8 cellular contexts compared by ENCODE assay signal in genomic region chr12:120536064-120536791, GRCh38. TPM values are rescaled to one million over a fixed set of nuclear protein-coding genes. Genes with fewer than 3 reads are reported as not detected.
DNase-seq lines count a peak whose midpoint lies in the region; ATAC-seq and TF ChIP-seq lines count a peak whose summit lies in the region.

No MANE protein-coding gene starts in this region.

- no peak for DNase-seq in NT2/D1 (ENCODE audit: low read depth, low spot score)
- peak; percentile 61 for DNase-seq in colonic mucosa
- no peak for DNase-seq in CD1c-positive myeloid dendritic cell (ENCODE audit: extremely low spot score)

- TF ChIP-seq EP300 in neural cell (conservative IDR thresholded peaks at IDR 0.05; ENCODE audit: poor library complexity, severe bottlenecking): no peak

- no peaks in the 10 kb centered on the region for H3K9me2 ChIP-seq in neural cell (ENCODE audit: insufficient read depth, low read length)

- no peak overlapping the region for H2AFZ ChIP-seq in neural cell (ENCODE audit: low read depth, low read length)

- H4K20me1 ChIP-seq in BLaER1 (peaks cover 70% of the 10 kb centered on the region), neural cell (ENCODE audit: insufficient read depth) (peaks cover 16% of the 10 kb centered on the region)

- peaks cover 65% of the 10 kb centered on the region for H3K79me2 ChIP-seq in neural cell (replicated peaks; ENCODE audit: insufficient read depth, low read length)

- no peak for TF ChIP-seq RAD21 in neural cell (conservative IDR thresholded peaks at IDR 0.05)

- no peaks in the 10 kb centered on the region for H3F3A ChIP-seq in neural cell (ENCODE audit: insufficient read depth, low read length, poor library complexity, severe bottlenecking)

- H3K27me3 ChIP-seq in BLaER1: no peaks in the 10 kb centered on the region
- no peaks in the 10 kb centered on the region for H3K27me3 ChIP-seq in NT2/D1 (ENCODE audit: insufficient read depth, insufficient read length)
- H3K27me3 ChIP-seq in colonic mucosa: no peaks in the 10 kb centered on the region
- no peaks in the 10 kb centered on the region for H3K27me3 ChIP-seq in neural cell (ENCODE audit: insufficient read depth, low read depth, low read length)

- peaks cover 43% of the 10 kb centered on the region for H3K4me1 ChIP-seq in BLaER1
- peaks cover 3% of the 10 kb centered on the region for H3K4me1 ChIP-seq in NT2/D1 (ENCODE audit: insufficient read depth, insufficient read length)
- peaks cover 35% of the 10 kb centered on the region for H3K4me1 ChIP-seq in colonic mucosa

- H3K4me3 ChIP-seq in BLaER1: peak overlapping the region; percentile 95
- H3K4me3 ChIP-seq in NT2/D1 (ENCODE audit: insufficient read length, low read depth): peak overlapping the region; percentile 84
- peak overlapping the region; percentile 77 for H3K4me3 ChIP-seq in colonic mucosa
- H3K4me3 ChIP-seq in neural cell (ENCODE audit: low read length): peak overlapping the region; percentile 100

- ATAC-seq in HG02938 (IDR thresholded peaks at IDR 0.05; ENCODE audit: unreplicated experiment) (no peak), HG02885 (IDR thresholded peaks at IDR 0.05; ENCODE audit: poor library complexity, unreplicated experiment) (no peak), HG03342 (IDR thresholded peaks at IDR 0.05; ENCODE audit: unreplicated experiment) (no peak)

- no peak for TF ChIP-seq CTCF in colonic mucosa (IDR thresholded peaks at IDR 0.05)
- no peak for TF ChIP-seq CTCF in neural cell (IDR thresholded peaks at IDR 0.05; ENCODE audit: poor library complexity, severe bottlenecking)

- H3K27ac ChIP-seq in BLaER1 (0 out of 2 replicates have a peak overlapping the region, but pooled peaks have one; percentile 7), colonic mucosa (peak overlapping the region; percentile 92), neural cell (ENCODE audit: low read length) (no peak overlapping the region)

- no peaks in the 10 kb centered on the region for H3K9me3 ChIP-seq in BLaER1
- no peaks in the 10 kb centered on the region for H3K9me3 ChIP-seq in NT2/D1 (ENCODE audit: insufficient read depth, low read length)
- H3K9me3 ChIP-seq in colonic mucosa: no peaks in the 10 kb centered on the region
- H3K9me3 ChIP-seq in neural cell (ENCODE audit: low read length): no peaks in the 10 kb centered on the region

- intact Hi-C loops in colonic mucosa (cut with DNase I): no loop called here

- H3K9ac ChIP-seq in BLaER1: peak overlapping the region; percentile 97
- peak overlapping the region; percentile 65 for H3K9ac ChIP-seq in NT2/D1 (ENCODE audit: insufficient read length, low read depth)
- peak overlapping the region in 1 of 2 donors; percentile 98 for H3K9ac ChIP-seq in colonic mucosa (ENCODE audit: low read depth in 2 of 2, low read length in 2 of 2)
- peak overlapping the region; percentile 96 for H3K9ac ChIP-seq in neural cell (ENCODE audit: low read length)

- peak overlapping the region; percentile 89 for H3K4me2 ChIP-seq in BLaER1
- peak overlapping the region; percentile 94 for H3K4me2 ChIP-seq in neural cell (ENCODE audit: low read length)

- peaks cover 50% of the 10 kb centered on the region for H3K36me3 ChIP-seq in BLaER1
- H3K36me3 ChIP-seq in NT2/D1 (ENCODE audit: insufficient read depth, insufficient read length, low read length): peaks cover 49% of the 10 kb centered on the region
- no peaks in the 10 kb centered on the region for H3K36me3 ChIP-seq in colonic mucosa
- H3K36me3 ChIP-seq in neural cell (ENCODE audit: insufficient read depth, low read length): no peaks in the 10 kb centered on the region

TF ChIP-seq in neural cell, 6 proteins besides CTCF, POLR2A, EP300 and RAD21:
- TF ChIP-seq MXI1 (conservative IDR thresholded peaks at IDR 0.05; ENCODE audit: poor library complexity, severe bottlenecking) (no peak), TAF1 (IDR thresholded peaks at IDR 0.05; ENCODE audit: low read depth) (no peak), EZH2 (IDR thresholded peaks at IDR 0.05; ENCODE audit: borderline replicate concordance, insufficient read depth, low read length, poor library complexity, severe bottlenecking) (no peak), REST (IDR thresholded peaks at IDR 0.05; ENCODE audit: borderline replicate concordance) (no peak), POLR2AphosphoS5 (IDR thresholded peaks at IDR 0.05) (no peak), SMC3 (conservative IDR thresholded peaks at IDR 0.05; ENCODE audit: poor library complexity) (no peak)

RNA-seq across cellular contexts. Expression of gene RNF10, which starts 2.1 kb away (rescaled TPM):
- total RNA-seq in colonic mucosa: 100 to 1,000 TPM; 199 to 226 TPM
- polyA plus RNA-seq in neural cell: 139 and 145 TPM in 2 replicates
- polyA minus RNA-seq in neural cell: 119 and 140 TPM in 2 replicates

RNA-seq across cellular contexts. Expression of gene COQ5, which starts 7.3 kb away (rescaled TPM):
- total RNA-seq in colonic mucosa: 10 to 100 TPM; 35.8 to 46.6 TPM
- 91.6 and 98.6 TPM in 2 replicates for polyA plus RNA-seq in neural cell
- polyA minus RNA-seq in neural cell: 43.6 and 50.1 TPM in 2 replicates

RNA-seq across cellular contexts. Expression of gene DYNLL1, which starts 40.3 kb away (rescaled TPM):
- total RNA-seq in colonic mucosa: 100 to 1,000 TPM; 359 to 463 TPM
- 404 and 466 TPM in 2 replicates for polyA plus RNA-seq in neural cell
- polyA minus RNA-seq in neural cell: 126 and 149 TPM in 2 replicates

RNA-seq across cellular contexts. Expression of gene POP5, which starts 45.0 kb away (rescaled TPM):
- 10 to 100 TPM; 22.8 to 77.7 TPM for total RNA-seq in colonic mucosa
- 137 and 153 TPM in 2 replicates for polyA plus RNA-seq in neural cell
- polyA minus RNA-seq in neural cell: 30.2 and 34.3 TPM in 2 replicates
